In the genomic region with DNA sequence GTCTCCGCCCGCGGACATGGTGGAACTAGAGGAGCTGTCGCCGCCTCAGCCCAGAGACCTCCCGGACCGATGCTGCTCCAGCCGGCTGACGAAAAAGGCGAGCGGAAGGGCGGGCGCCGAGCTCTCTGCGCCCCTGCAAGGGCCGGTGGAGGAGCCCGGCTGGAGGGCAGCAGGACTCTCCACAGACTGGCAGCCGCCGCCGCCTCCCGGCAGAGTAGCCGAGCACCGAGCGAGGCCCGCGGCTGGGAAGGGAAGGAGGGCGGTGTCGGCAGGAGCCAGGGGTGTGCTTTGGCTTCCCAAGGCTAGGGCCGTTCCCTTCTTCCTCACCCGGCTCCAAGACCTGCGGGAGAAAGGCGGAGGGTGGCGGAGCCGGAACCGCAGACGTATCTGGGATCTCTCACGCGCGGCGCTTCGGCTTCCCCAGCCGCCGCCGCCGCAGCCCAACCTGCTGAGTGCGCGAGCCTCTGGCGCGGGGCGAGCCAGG, we compare ENCODE assay signal across 7 cellular contexts. TPM values are rescaled to one million over a fixed set of nuclear protein-coding genes. Genes with fewer than 3 reads are reported as not detected.
DNase-seq lines count a peak whose midpoint lies in the region; ATAC-seq and TF ChIP-seq lines count a peak whose summit lies in the region.
"Not testable (repeated sequence)": the region's sequence is repeated elsewhere in the genome, so short reads cannot be mapped to it uniquely, and the experiment has no call there.

A gene (minus strand): TSS at position 466 of the 484 bp plus-strand sequence. CDS start 448 bp downstream, at position 18.

- H4K8ac ChIP-seq in mesendoderm (ENCODE audit: low read depth, low read length) = not testable (repeated sequence)

- H3K23ac ChIP-seq in mesendoderm (ENCODE audit: low read length) = not testable (repeated sequence)

- not testable (repeated sequence) for H3K9ac ChIP-seq in GM23248; colonic mucosa (ENCODE audit: low read depth in 2 of 2, low read length in 2 of 2)
- peak within 1 kb of the TSS; percentile 54 for H3K9ac ChIP-seq in mesendoderm (ENCODE audit: low read length)

- H3K27me3 ChIP-seq in GM23248 (replicated peaks; ENCODE audit: insufficient read depth) (peaks cover 34% of the 10 kb centered on the region), psoas muscle (ENCODE audit: insufficient read depth in 3 of 3, low read length in 2 of 3) (peaks cover 2 to 42% (median 6%) of the 10 kb centered on the region in 3 donors)
- H3K27me3 ChIP-seq in colonic mucosa; mesendoderm (ENCODE audit: insufficient read depth, low read length, poor library complexity): not testable (repeated sequence)

- intact Hi-C loops in colonic mucosa (cut with DNase I); left cardiac atrium (cut with DNase I); psoas muscle (cut with DNase I): not testable (repeated sequence)

- H3K4me2 ChIP-seq in GM23248 (ENCODE audit: unreplicated experiment) = peak within 1 kb of the TSS; percentile 53
- H3K4me2 ChIP-seq in mesendoderm (ENCODE audit: low read length) = peak within 1 kb of the TSS; percentile 40

- not testable (repeated sequence) for H3K36me3 ChIP-seq in GM23248 (ENCODE audit: low read depth); colonic mucosa; mesendoderm (ENCODE audit: control insufficient read depth, insufficient read depth, low read length); psoas muscle (ENCODE audit: insufficient read depth in 1 of 2, low read depth in 1 of 2)

- peak within 1 kb of the TSS; percentile 35 for H3K4me3 Mint-ChIP-seq in activated T-cell treated with anti-CD3 and anti-CD28 coated beads, Interleukin-2, amount 50 U/mL, for 4 hours

- H3K18ac ChIP-seq in mesendoderm (ENCODE audit: low read length) = not testable (repeated sequence)

- H3K79me2 ChIP-seq in GM23248 (ENCODE audit: insufficient read depth); mesendoderm (ENCODE audit: control insufficient read depth, insufficient read depth, low read length): not testable (repeated sequence)

- H3K27me3 Mint-ChIP-seq in activated T-cell treated with anti-CD3 and anti-CD28 coated beads, Interleukin-2, amount 50 U/mL, for 4 hours (ENCODE audit: low read depth) = peaks cover 39% of the 10 kb centered on the region

- not testable (repeated sequence) for H2AK5ac ChIP-seq in mesendoderm (ENCODE audit: low read length)

- not testable (repeated sequence) for H2BK120ac ChIP-seq in mesendoderm (ENCODE audit: low read depth, low read length)

- not testable (repeated sequence) for H2BK15ac ChIP-seq in mesendoderm (replicated peaks; ENCODE audit: low read depth)

- H2AFZ ChIP-seq in GM23248 = 0 out of 2 replicates have a peak within 1 kb of the TSS, but pooled peaks have one; percentile 38

- H3K9me3 ChIP-seq in GM23248 (ENCODE audit: low read depth); colonic mucosa; psoas muscle: not testable (repeated sequence)

- peak within 1 kb of the TSS; percentile 80 for H3K56ac ChIP-seq in mesendoderm (ENCODE audit: low read length)

- not testable (repeated sequence) for H3K36me3 Mint-ChIP-seq in activated T-cell treated with anti-CD3 and anti-CD28 coated beads, Interleukin-2, amount 50 U/mL, for 4 hours (ENCODE audit: insufficient read depth)

- in situ Hi-C loops in GM23248 (cut with MboI) = not testable (repeated sequence)

- not testable (repeated sequence) for H3K4ac ChIP-seq in mesendoderm (ENCODE audit: low read depth, low read length)

- WGBS in GM23248 (ENCODE audit: low coverage in 1 of 2, low lambda C conversion rate in 2 of 2, missing lambda C conversion rate in 2 of 2), 2 experiments = 4 to 5% methylated on average over 37 to 39 of the region's 50 CpGs
- WGBS in mesendoderm (ENCODE audit: extremely low coverage, insufficient coverage, low lambda C conversion rate) = no CpG with 5 or more reads among the region's 50 CpGs
- 2 to 6% (median 5%) methylated on average over 23 to 41 of the region's 50 CpGs for WGBS in psoas muscle, 3 donors

- not testable (repeated sequence) for H3K4me1 Mint-ChIP-seq in activated T-cell treated with anti-CD3 and anti-CD28 coated beads, Interleukin-2, amount 50 U/mL, for 4 hours (ENCODE audit: low read depth)

- not testable (repeated sequence) for H4K20me1 ChIP-seq in GM23248 (ENCODE audit: insufficient read depth)

- H3K27ac ChIP-seq in GM23248; mesendoderm (ENCODE audit: low read depth, low read length); psoas muscle: not testable (repeated sequence)
- H3K27ac ChIP-seq in colonic mucosa = peak within 1 kb of the TSS; percentile 65

- not testable (repeated sequence) for H2BK5ac ChIP-seq in mesendoderm (ENCODE audit: low read length)

- peak; percentile 23 for DNase-seq in GM23248
- peak; percentile 17 for DNase-seq in NCI-H526 treated with DMSO at 0.1 percent for 48 hours (lab: John Stamatoyannopoulos, UW)
- DNase-seq in activated T-cell treated with anti-CD3 and anti-CD28 coated beads, Interleukin-2, amount 50 U/mL, for 4 hours; colonic mucosa; left cardiac atrium; psoas muscle: not testable (repeated sequence)
- DNase-seq in mesendoderm = peak; percentile 57

- not testable (repeated sequence) for H3K9me2 ChIP-seq in GM23248 (ENCODE audit: insufficient read depth)

- H4K5ac ChIP-seq in mesendoderm (ENCODE audit: low read length) = not testable (repeated sequence)

- H3K9me3 Mint-ChIP-seq in activated T-cell treated with anti-CD3 and anti-CD28 coated beads, Interleukin-2, amount 50 U/mL, for 4 hours = not testable (repeated sequence)

- H3K79me1 ChIP-seq in mesendoderm (ENCODE audit: low read length) = not testable (repeated sequence)

- H3K4me3 ChIP-seq in GM23248 (peak within 1 kb of the TSS; percentile 45), colonic mucosa (peak within 1 kb of the TSS; percentile 32), psoas muscle (peak within 1 kb of the TSS; percentile 43)
- H3K4me3 ChIP-seq in mesendoderm (ENCODE audit: low read length) = not testable (repeated sequence)

- H3F3A ChIP-seq in GM23248 (ENCODE audit: insufficient read depth) = not testable (repeated sequence)

- TF ChIP-seq CTCF in colonic mucosa (IDR thresholded peaks at IDR 0.05); psoas muscle (IDR thresholded peaks at IDR 0.05): not testable (repeated sequence)

- H3K4me1 ChIP-seq in GM23248 (ENCODE audit: insufficient read depth); colonic mucosa; mesendoderm (ENCODE audit: control insufficient read depth, low read depth, low read length); psoas muscle: not testable (repeated sequence)

- peak; percentile 41 to 60 for ATAC-seq in activated T-cell treated with anti-CD3 and anti-CD28 coated beads, Interleukin-2, amount 50 U/mL, for 4 hours
- ATAC-seq in left cardiac atrium (peak; percentile 27 to 86), psoas muscle (peak in 2 of 4 donors; percentile 37 to 46)

RNA-seq across cellular contexts. Expression of the gene that starts here (rescaled TPM):
- not detected in 2 replicates for total RNA-seq in GM23248 (2014; rRNA removed; shearing (Covaris generic))
- polyA plus RNA-seq in GM23248 (2016; fragmentation: Nextera tagmentation; extraction: Ambion mirVana) (0.15 and 0.27 TPM in 2 replicates), psoas muscle (under 1 TPM; 0.01 to 0.07 (median 0.04) TPM)
- under 1 TPM in 1 of 3 donors, not detected in 2; 0.05 TPM for total RNA-seq in activated T-cell treated with anti-CD3 and anti-CD28 coated beads, Interleukin-2, amount 50 U/mL, for 4 hours
- total RNA-seq in colonic mucosa (1 to 10 TPM; 2.5 to 3.9 TPM), left cardiac atrium (under 1 TPM; 0.09 to 0.13 TPM), psoas muscle (not detected)
- 0.21 TPM for polyA plus RNA-seq in mesendoderm (2013, experiment 1 of 2)
- 0.14 TPM for polyA plus RNA-seq in mesendoderm (2013, experiment 2 of 2)

Comparison
In these comparisons a context has a peak if more than half of its experiments do, and no peak if none do; other contexts are left out.
1. Peak in DNase-seq, H3K4me3 ChIP-seq and H3K4me2 ChIP-seq in GM23248; RNA of the gene not detected or under 1 TPM.
2. Peak in ATAC-seq in activated T-cell treated with anti-CD3 and anti-CD28 coated beads, Interleukin-2, amount 50 U/mL, for 4 hours; RNA of the gene not detected or under 1 TPM.
3. Peak in ATAC-seq in left cardiac atrium; RNA of the gene not detected or under 1 TPM.